8 cellular contexts compared by ENCODE assay signal in genomic region chr3:46881819-46882376, GRCh38. TPM values are rescaled to one million over a fixed set of nuclear protein-coding genes. Genes with fewer than 3 reads are reported as not detected.
A peak's percentile ranks its signal among the peaks of the same experiment; 100 is the strongest.
DNase-seq lines count a peak whose midpoint lies in the region; ATAC-seq and TF ChIP-seq lines count a peak whose summit lies in the region.

No MANE protein-coding gene starts in this region.

- peaks cover 0 to 13% of the 10 kb centered on the region in 2 donors for H3K36me3 Mint-ChIP-seq in CD14-positive monocyte
- H3K36me3 Mint-ChIP-seq in effector memory CD8-positive, alpha-beta T cell (ENCODE audit: insufficient read depth), result no peaks in the 10 kb centered on the region
- H3K36me3 Mint-ChIP-seq in natural killer cell treated with Interleukin-12 subunit alpha and Interleukin-12 subunit beta and Interleukin-15 and Interleukin-18, amount 100 ng/mL, for 72 hours, result no peaks in the 10 kb centered on the region

- H3K9me3 ChIP-seq in SK-N-SH, result no peaks in the 10 kb centered on the region

- TF ChIP-seq CTCF in CD14-positive monocyte (IDR thresholded peaks at IDR 0.05) (no peak), SK-N-SH (IDR thresholded peaks at IDR 0.05) (no peak)

- H3K27ac Mint-ChIP-seq in CD14-positive monocyte, result no peak overlapping the region
- H3K27ac Mint-ChIP-seq in effector memory CD8-positive, alpha-beta T cell, result no peak overlapping the region
- H3K27ac Mint-ChIP-seq in natural killer cell treated with Interleukin-12 subunit alpha and Interleukin-12 subunit beta and Interleukin-15 and Interleukin-18, amount 100 ng/mL, for 72 hours, result no peak overlapping the region

- peaks cover 58 to 75% (median 60%) of the 10 kb centered on the region in 3 donors for H3K27me3 Mint-ChIP-seq in CD14-positive monocyte (ENCODE audit: low read depth in 3 of 3)
- H3K27me3 Mint-ChIP-seq in effector memory CD8-positive, alpha-beta T cell, result peaks cover 30 to 70% of the 10 kb centered on the region in 2 donors
- H3K27me3 Mint-ChIP-seq in natural killer cell treated with Interleukin-12 subunit alpha and Interleukin-12 subunit beta and Interleukin-15 and Interleukin-18, amount 100 ng/mL, for 72 hours, result peaks cover 27 to 28% of the 10 kb centered on the region in 2 donors

- H3F3A ChIP-seq in SK-N-SH (replicated peaks; ENCODE audit: insufficient read depth), result no peaks in the 10 kb centered on the region

- ATAC-seq in effector memory CD8-positive, alpha-beta T cell (replicated peaks), result peak; percentile 45
- ATAC-seq in natural killer cell treated with Interleukin-12 subunit alpha and Interleukin-12 subunit beta and Interleukin-15 and Interleukin-18, amount 100 ng/mL, for 72 hours, result peak; percentile 21 to 32
- ATAC-seq in GM18502 (IDR thresholded peaks at IDR 0.05; ENCODE audit: poor library complexity, unreplicated experiment), result no peak
- no peak for ATAC-seq in GM21381 (IDR thresholded peaks at IDR 0.05; ENCODE audit: unreplicated experiment)
- ATAC-seq in HG03175 (IDR thresholded peaks at IDR 0.05; ENCODE audit: unreplicated experiment), result no peak
- no peak for ATAC-seq in HG03025 (IDR thresholded peaks at IDR 0.05; ENCODE audit: low FRiP score, unreplicated experiment)

- H4K20me1 ChIP-seq in SK-N-SH (ENCODE audit: insufficient read depth), result no peaks in the 10 kb centered on the region

- H3K4me2 ChIP-seq in SK-N-SH, result peak overlapping the region; percentile 82

- peak overlapping the region; percentile 79; the same call in 1 of the 2 replicates for H2AFZ ChIP-seq in SK-N-SH (ENCODE audit: low read depth)

- POLR2A ChIA-PET in SK-N-SH (lab: Yijun Ruan, JAX), result interaction anchor here (0.6 to 1.8 kb wide), 3 partner anchors 28 to 36 kb away, joined by 3 to 6 read pairs (median 3); no protein-coding TSS in a partner anchor

- no peak overlapping the region for H3K9ac ChIP-seq in SK-N-SH

- peaks cover 12% of the 10 kb centered on the region for H3K4me1 Mint-ChIP-seq in CD14-positive monocyte
- peaks cover 8 to 13% of the 10 kb centered on the region in 2 donors for H3K4me1 Mint-ChIP-seq in effector memory CD8-positive, alpha-beta T cell (ENCODE audit: low read depth in 2 of 2)
- H3K4me1 Mint-ChIP-seq in natural killer cell treated with Interleukin-12 subunit alpha and Interleukin-12 subunit beta and Interleukin-15 and Interleukin-18, amount 100 ng/mL, for 72 hours (ENCODE audit: low read depth in 2 of 2), result peaks cover 15 to 20% of the 10 kb centered on the region in 2 donors

- no peaks in the 10 kb centered on the region for H3K36me3 ChIP-seq in SK-N-SH (replicated peaks in 1 of 2; ENCODE audit: control insufficient read depth in 1 of 2, insufficient read depth in 2 of 2, low read length in 1 of 2)

- no peak for DNase-seq in CD14-positive monocyte (ENCODE audit: low spot score)
- DNase-seq in SK-N-SH, result peak; percentile 83
- peak in 1 of 3 experiments; percentile 18 for DNase-seq in effector memory CD8-positive, alpha-beta T cell
- no peak for DNase-seq in natural killer cell treated with Interleukin-12 subunit alpha and Interleukin-12 subunit beta and Interleukin-15 and Interleukin-18, amount 100 ng/mL, for 72 hours (ENCODE audit: low spot score)

- CTCF ChIA-PET in SK-N-SH (lab: Yijun Ruan, JAX), result interaction anchor here (0.9 to 31.0 kb wide), 8 partner anchors 8 to 393 kb away, joined by 3 to 480 read pairs (median 16); partner anchors contain the start of gene PTH1R

- no peaks in the 10 kb centered on the region for H3K79me2 ChIP-seq in SK-N-SH (ENCODE audit: insufficient read depth)

- peaks cover 0 to 20% of the 10 kb centered on the region in 2 experiments; a peak in 1 of 4 replicates for H3K4me1 ChIP-seq in SK-N-SH (ENCODE audit: control insufficient read depth in 1 of 2, insufficient read depth in 2 of 2, low read depth in 1 of 2, low read length in 1 of 2)

- peaks cover 22% of the 10 kb centered on the region for H3K27me3 ChIP-seq in SK-N-SH (ENCODE audit: insufficient read depth)

- no peak for TF ChIP-seq EP300 in SK-N-SH (IDR thresholded peaks at IDR 0.05; ENCODE audit: borderline replicate concordance in 1 of 2, low read depth in 1 of 2, low read length in 1 of 2)

- peaks cover 0 to 14% (median 6%) of the 10 kb centered on the region in 7 donors for H3K9me3 Mint-ChIP-seq in CD14-positive monocyte
- H3K9me3 Mint-ChIP-seq in effector memory CD8-positive, alpha-beta T cell, result no peaks in the 10 kb centered on the region
- H3K9me3 Mint-ChIP-seq in natural killer cell treated with Interleukin-12 subunit alpha and Interleukin-12 subunit beta and Interleukin-15 and Interleukin-18, amount 100 ng/mL, for 72 hours, result no peaks in the 10 kb centered on the region

- no peak for TF ChIP-seq RAD21 in SK-N-SH (IDR thresholded peaks at IDR 0.05; ENCODE audit: low read length)

- H3K4me3 Mint-ChIP-seq in CD14-positive monocyte, result peak overlapping the region; percentile 69 to 80
- peak overlapping the region; percentile 76 to 83 for H3K4me3 Mint-ChIP-seq in effector memory CD8-positive, alpha-beta T cell
- peak overlapping the region; percentile 67 for H3K4me3 Mint-ChIP-seq in natural killer cell treated with Interleukin-12 subunit alpha and Interleukin-12 subunit beta and Interleukin-15 and Interleukin-18, amount 100 ng/mL, for 72 hours

- intact Hi-C loops in CD14-positive monocyte (cut with micrococcal nuclease), result no loop called here

- H3K9me2 ChIP-seq in SK-N-SH, result no peaks in the 10 kb centered on the region

- peak overlapping the region; percentile 44 to 64 for H3K4me3 ChIP-seq in SK-N-SH (ENCODE audit: low read depth in 2 of 2, low read length in 1 of 2)

- WGBS in SK-N-SH (ENCODE audit: low lambda C conversion rate), result 2% methylated on average over 15 of the region's 65 CpGs

- H3K27ac ChIP-seq in SK-N-SH (ENCODE audit: low read depth in 2 of 2, low read length in 1 of 2), result no peak overlapping the region

TF ChIP-seq in SK-N-SH, 30 proteins besides CTCF, POLR2A, EP300 and RAD21:
- no peak for TF ChIP-seq USF2 (IDR thresholded peaks at IDR 0.05; ENCODE audit: borderline replicate concordance, low read depth, low read length)
- TF ChIP-seq MEF2A (IDR thresholded peaks at IDR 0.05; ENCODE audit: borderline replicate concordance, low read depth), result no peak
- no peak for TF ChIP-seq FOSL2 (IDR thresholded peaks at IDR 0.05; ENCODE audit: borderline replicate concordance, low read depth)
- TF ChIP-seq SMC3 (IDR thresholded peaks at IDR 0.05; ENCODE audit: low read depth, low read length), result no peak
- no peak for TF ChIP-seq NFIC (IDR thresholded peaks at IDR 0.05; ENCODE audit: borderline replicate concordance)
- no peak for TF ChIP-seq ELF1 (IDR thresholded peaks at IDR 0.05)
TF ChIP-seq in SK-N-SH: peak in this region for 0.

RNA-seq across cellular contexts. Expression of gene PTH1R, which starts 4.4 kb away (rescaled TPM):
- polyA plus RNA-seq in CD14-positive monocyte (not detected), SK-N-SH (2012; rRNA removed) (0.07 and 0.34 TPM in 2 replicates)
- 0.18 and 0.49 TPM in 2 replicates for polyA plus RNA-seq in SK-N-SH (2012; cell fraction: cytosol; rRNA removed)
- polyA plus RNA-seq in SK-N-SH (2012; cell fraction: nucleus; rRNA removed), result 0.61 TPM in 2 replicates
- total RNA-seq in natural killer cell treated with Interleukin-12 subunit alpha and Interleukin-12 subunit beta and Interleukin-15 and Interleukin-18, amount 100 ng/mL, for 72 hours, result not detected

RNA-seq across cellular contexts. Expression of gene MYL3, which starts 18.7 kb away (rescaled TPM):
- not detected for polyA plus RNA-seq in CD14-positive monocyte
- not detected in 2 replicates for polyA plus RNA-seq in SK-N-SH (2012; rRNA removed)
- polyA plus RNA-seq in SK-N-SH (2012; cell fraction: cytosol; rRNA removed), result not detected in 2 replicates
- polyA plus RNA-seq in SK-N-SH (2012; cell fraction: nucleus; rRNA removed), result not detected in 2 replicates
- not detected for total RNA-seq in natural killer cell treated with Interleukin-12 subunit alpha and Interleukin-12 subunit beta and Interleukin-15 and Interleukin-18, amount 100 ng/mL, for 72 hours

Comparison
In these comparisons a context has a peak if more than half of its experiments do, and no peak if none do; other contexts are left out.
1. ATAC-seq: peak in effector memory CD8-positive, alpha-beta T cell (single experiment) and natural killer cell treated with Interleukin-12 subunit alpha and Interleukin-12 subunit beta and Interleukin-15 and Interleukin-18, amount 100 ng/mL, for 72 hours (2 of 2); none in GM18502 (single experiment), GM21381 (single experiment), HG03175 (single experiment) and HG03025 (single experiment).
2. Peak in every context shown above with its lines, with median percentiles within 50 percentile points of each other: H3K4me3 Mint-ChIP-seq.